In the genomic region with DNA sequence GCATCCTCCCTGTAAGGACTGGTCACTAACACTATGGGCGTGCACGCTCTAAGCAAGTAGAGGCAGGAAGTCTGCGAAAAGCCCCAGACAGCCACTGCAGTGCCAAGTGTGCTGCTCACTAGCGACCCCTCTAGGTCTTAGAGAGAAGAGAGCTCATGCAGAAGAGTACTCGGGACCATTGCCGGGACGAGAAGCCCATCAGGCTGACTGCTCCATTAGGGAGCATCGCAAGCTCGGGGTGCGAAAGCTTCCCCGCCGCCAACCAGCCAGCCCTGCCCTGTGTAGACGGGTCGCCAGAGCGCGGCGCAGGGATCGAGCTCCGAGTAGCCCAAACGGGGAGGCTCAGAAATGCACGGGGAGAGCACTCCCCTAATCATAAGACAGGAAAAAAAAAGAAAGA, we compare ENCODE assay signal across 10 cellular contexts. TPM values are rescaled to one million over a fixed set of nuclear protein-coding genes. Genes with fewer than 3 reads are reported as not detected.
DNase-seq lines count a peak whose midpoint lies in the region; ATAC-seq and TF ChIP-seq lines count a peak whose summit lies in the region.
"Had no signal": no experiment of that assay in that cellular context is flagged by ENCODE, and none has a peak within 500 bp of the region (broad histone marks: within the 10 kb centered on the region; RNA-seq: fewer than 3 reads in every experiment).

No MANE protein-coding gene starts in this region.

- DNase-seq in cardiac muscle cell (ENCODE audit: low read depth in 1 of 2, low spot score in 1 of 2) (peak in 1 of 2 donors; percentile 47), heart right ventricle (no peak), OCI-LY7 (ENCODE audit: low spot score) (no peak), fibroblast of mammary gland (ENCODE audit: low read depth) (no peak), testis (peak; percentile 37), DMS79 treated with DMSO at 0.1 percent for 48 hours (lab: John Stamatoyannopoulos, UW) (no peak), adrenal gland (no peak)
- DNase-seq in activated CD4-positive, CD25-positive, alpha-beta regulatory T cell treated with anti-CD3 and anti-CD28 coated beads, Interleukin-2, amount 50 U/mL, for 72 hours = no peak
- DNase-seq: NCI-H187, SIG-M5 had no signal

- ATAC-seq in heart right ventricle = no peak

- TF ChIP-seq CTCF in cardiac muscle cell (IDR thresholded peaks at IDR 0.05; ENCODE audit: low read depth, low read length) (peak; percentile 27), heart right ventricle (IDR thresholded peaks at IDR 0.05) (no peak), OCI-LY7 (conservative IDR thresholded peaks at IDR 0.05; ENCODE audit: low read length) (peak; percentile 53), fibroblast of mammary gland (conservative IDR thresholded peaks at IDR 0.05; ENCODE audit: control insufficient read depth, insufficient read depth, low read depth, low read length) (peak; percentile 22), testis (IDR thresholded peaks at IDR 0.05) (peak in 2 of 3 experiments; percentile 9 to 25), adrenal gland (IDR thresholded peaks at IDR 0.05) (no peak)

- intact Hi-C loops in heart right ventricle (cut with DNase I) = no loop called here
- intact Hi-C loops in OCI-LY7 (cut with micrococcal nuclease; ENCODE audit: unreplicated experiment) = no loop called here
- intact Hi-C loops in testis (cut with DNase I; ENCODE audit: low total_unique reads) = no loop called here
- intact Hi-C loops in adrenal gland (cut with DNase I) = no loop called here

- no peaks in the 10 kb centered on the region for H4K20me1 ChIP-seq in OCI-LY7 (ENCODE audit: insufficient read depth, low read length)

- H3K4me1 ChIP-seq in cardiac muscle cell (ENCODE audit: low read depth) (no peaks in the 10 kb centered on the region), heart right ventricle (no peaks in the 10 kb centered on the region), OCI-LY7 (ENCODE audit: insufficient read depth, low read length, poor library complexity, severe bottlenecking) (no peaks in the 10 kb centered on the region), testis (no peaks in the 10 kb centered on the region), adrenal gland (replicated peaks in 1 of 2) (no peaks in the 10 kb centered on the region)

- no peak overlapping the region for H3K4me3 ChIP-seq in cardiac muscle cell
- H3K4me3 ChIP-seq in heart right ventricle = no peak overlapping the region
- H3K4me3 ChIP-seq in OCI-LY7 (ENCODE audit: low read depth, low read length, poor library complexity, severe bottlenecking) = no peak overlapping the region
- no peak overlapping the region for H3K4me3 ChIP-seq in fibroblast of mammary gland (ENCODE audit: control insufficient read depth, low read depth, low read length)
- H3K4me3 ChIP-seq in testis = no peak overlapping the region
- H3K4me3 ChIP-seq in adrenal gland = no peak overlapping the region

- H3K9me2 ChIP-seq in OCI-LY7 (ENCODE audit: insufficient read depth, low read length) = no peaks in the 10 kb centered on the region

- H3K9me3 ChIP-seq in cardiac muscle cell (ENCODE audit: low read depth) (no peaks in the 10 kb centered on the region), heart right ventricle (no peaks in the 10 kb centered on the region), OCI-LY7 (ENCODE audit: low read length) (no peaks in the 10 kb centered on the region), testis (no peaks in the 10 kb centered on the region), adrenal gland (replicated peaks in 1 of 3) (no peaks in the 10 kb centered on the region)

- H2AFZ ChIP-seq in OCI-LY7 (ENCODE audit: low read length) = no peak overlapping the region

- POLR2A ChIA-PET in OCI-LY7 (lab: Charles Lee) = interaction anchor here (0.7 to 0.8 kb wide), 2 partner anchors 37 to 295 kb away, joined by 3 to 4 read pairs; no protein-coding TSS in a partner anchor

- H3K79me2 ChIP-seq in OCI-LY7 (ENCODE audit: insufficient read depth, low read depth, low read length) = no peaks in the 10 kb centered on the region

- H3K27ac ChIP-seq in cardiac muscle cell (no peak overlapping the region), heart right ventricle (no peak overlapping the region), OCI-LY7 (ENCODE audit: low read depth, low read length, poor library complexity, severe bottlenecking) (no peak overlapping the region), testis (no peak overlapping the region), adrenal gland (no peak overlapping the region)

- H3K27me3 ChIP-seq in cardiac muscle cell (peaks cover 98% of the 10 kb centered on the region), heart right ventricle (peaks cover 6 to 96% (median 93%) of the 10 kb centered on the region in 7 donors), testis (no peaks in the 10 kb centered on the region), adrenal gland (peaks cover 70% of the 10 kb centered on the region)

- WGBS in heart right ventricle, 2 donors = 3 to 4% methylated on average over 21 of the region's 21 CpGs
- WGBS in testis, 2 donors = 9 to 11% methylated on average over 21 of the region's 21 CpGs
- 5 to 9% (median 6%) methylated on average over 19 to 21 of the region's 21 CpGs for WGBS in adrenal gland, 4 donors

- BruUV-seq in OCI-LY7 (replicated peaks; lab: Mats Ljungman, UMichigan) = no TSS peak

- CTCF ChIA-PET in OCI-LY7 (lab: Charles Lee; ENCODE audit: unreplicated experiment) = no interaction called here

- no peak overlapping the region for H3K4me2 ChIP-seq in OCI-LY7 (ENCODE audit: low read length)

- H3K36me3 ChIP-seq in cardiac muscle cell (no peaks in the 10 kb centered on the region), heart right ventricle (no peaks in the 10 kb centered on the region), OCI-LY7 (ENCODE audit: insufficient read depth, low read length) (no peaks in the 10 kb centered on the region), testis (ENCODE audit: low read depth, missing control alignments) (no peaks in the 10 kb centered on the region), adrenal gland (replicated peaks in 1 of 2) (no peaks in the 10 kb centered on the region)

- no peak for TF ChIP-seq POLR2A in testis (IDR thresholded peaks at IDR 0.05)
- no peak for TF ChIP-seq POLR2A in adrenal gland (IDR thresholded peaks at IDR 0.05)

RNA-seq across cellular contexts. Expression of gene POU4F1, which starts 16.6 kb away (rescaled TPM):
- total RNA-seq in cardiac muscle cell (0.42 TPM in 1 of 2 replicates, not detected in the other), heart right ventricle (under 1 TPM in 1 of 10 donors, not detected in 9; 0.09 TPM), OCI-LY7 (2022) (4.5 and 4.6 TPM in 2 replicates), testis (1 to 10 TPM; 1.2 to 1.3 TPM), adrenal gland (not detected)
- polyA plus RNA-seq in cardiac muscle cell (0.11 and 0.16 TPM in 2 replicates), heart right ventricle (under 1 TPM in 1 of 2 donors, not detected in 1; 0.01 TPM), testis (ENCODE audit: insufficient read depth, low read depth, low replicate concordance) (0.57 TPM), adrenal gland (under 1 TPM in 1 of 3 donors, not detected in 2; 0.03 TPM)
- total RNA-seq in OCI-LY7 (2014; rRNA removed; shearing (Covaris generic)) = 6.9 and 7.3 TPM in 2 replicates

Comparison
In these comparisons a context has a peak if more than half of its experiments do, and no peak if none do; other contexts are left out.
1. CTCF ChIP-seq: peak in cardiac muscle cell (single experiment), OCI-LY7 (single experiment), fibroblast of mammary gland (single experiment) and testis (2 of 3); none in heart right ventricle (0 of 9) and adrenal gland (0 of 6).